Comparison of ENCODE assay signal across 9 cellular contexts in the genomic region with DNA sequence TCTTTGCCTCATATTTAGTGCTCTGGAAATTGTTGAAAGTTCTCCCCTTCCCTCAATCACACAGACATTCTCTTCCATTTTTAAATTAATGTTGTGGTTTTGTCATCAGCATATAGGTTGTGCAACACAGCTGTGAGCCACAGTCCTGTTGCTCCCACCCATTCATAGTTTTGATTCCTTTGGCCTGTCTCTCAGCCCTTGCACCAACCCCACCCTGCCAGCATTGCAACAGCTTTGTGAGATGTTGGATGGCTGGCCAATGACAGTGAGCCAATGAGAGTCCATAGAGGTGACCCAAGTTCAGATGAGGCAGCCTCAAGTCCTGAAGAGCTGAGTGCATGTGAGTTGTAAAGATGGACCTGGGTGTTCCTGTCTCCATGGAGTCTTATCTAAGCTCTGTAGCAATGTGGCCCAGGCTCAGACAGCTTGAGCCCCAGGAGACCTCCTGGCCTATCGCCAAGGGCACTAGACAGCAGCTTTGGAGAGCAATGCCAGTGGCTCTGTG.
DNase-seq lines count a peak whose midpoint lies in the region; ATAC-seq lines count a peak whose summit lies in the region.
"Had no signal": no experiment of that assay in that cellular context is flagged by ENCODE, and none has a peak within 500 bp of the region (broad histone marks: within the 10 kb centered on the region; RNA-seq: fewer than 3 reads in every experiment).

No MANE protein-coding gene starts in this region.

- H3K4me1 Mint-ChIP-seq in T-helper 1 cell treated with Interleukin-12 subunit alpha and Interleukin-12 subunit beta and Interleukin-4 antibody, amounts not matched to agents 30 μg/mL and 1 μg/mL, for 36 hours (ENCODE audit: low read depth): peaks cover 43% of the 10 kb centered on the region

- intact Hi-C loops in Right ventricle myocardium superior (cut with DNase I): no loop called here

- H3K4me1 ChIP-seq in ACC112 (ENCODE audit: control insufficient read depth, insufficient read depth, low read length, unreplicated experiment): peaks cover 19% of the 10 kb centered on the region

- no peak overlapping the region for H3K4me3 ChIP-seq in ACC112 (ENCODE audit: low read depth, low read length)
- H3K4me3 ChIP-seq: dorsolateral prefrontal cortex had no signal

- H3K27me3 ChIP-seq in ACC112 (ENCODE audit: insufficient read depth, low read length): no peaks in the 10 kb centered on the region

- ATAC-seq in Right ventricle myocardium superior (ENCODE audit: poor library complexity) (peak; percentile 72), HG03159 (IDR thresholded peaks at IDR 0.05; ENCODE audit: unreplicated experiment) (no peak)

- no peak overlapping the region for H2AFZ ChIP-seq in ACC112 (ENCODE audit: low read length, unreplicated experiment)

- H3K36me3 Mint-ChIP-seq in T-helper 1 cell treated with Interleukin-12 subunit alpha and Interleukin-12 subunit beta and Interleukin-4 antibody, amounts not matched to agents 30 μg/mL and 1 μg/mL, for 36 hours (ENCODE audit: low read depth): peaks cover 26% of the 10 kb centered on the region

- peak overlapping the region; percentile 60 for H3K27ac ChIP-seq in ACC112 (ENCODE audit: low read depth, low read length)
- H3K27ac ChIP-seq: dorsolateral prefrontal cortex had no signal

- H3K27ac Mint-ChIP-seq in T-helper 1 cell treated with Interleukin-12 subunit alpha and Interleukin-12 subunit beta and Interleukin-4 antibody, amounts not matched to agents 30 μg/mL and 1 μg/mL, for 36 hours: peak overlapping the region; percentile 91

- no peaks in the 10 kb centered on the region for H3K36me3 ChIP-seq in ACC112 (ENCODE audit: insufficient read depth, low read length)

- H3K9me3 Mint-ChIP-seq in T-helper 1 cell treated with Interleukin-12 subunit alpha and Interleukin-12 subunit beta and Interleukin-4 antibody, amounts not matched to agents 30 μg/mL and 1 μg/mL, for 36 hours: peaks cover 17% of the 10 kb centered on the region

- in situ Hi-C loops in KBM-7 (cut with MboI; ENCODE audit: low pct_unique_long_range_greater_than_20kb, low sequenced_read_pairs): loop anchor here (25.0 kb wide), 1 partner anchor 580 kb away; no protein-coding TSS in a partner anchor

- peak overlapping the region; percentile 3 for H3K4me3 Mint-ChIP-seq in T-helper 1 cell treated with Interleukin-12 subunit alpha and Interleukin-12 subunit beta and Interleukin-4 antibody, amounts not matched to agents 30 μg/mL and 1 μg/mL, for 36 hours

- H3K79me2 ChIP-seq in ACC112 (ENCODE audit: control insufficient read depth, insufficient read depth, low read length, unreplicated experiment): no peaks in the 10 kb centered on the region

- H3K27me3 Mint-ChIP-seq in T-helper 1 cell treated with Interleukin-12 subunit alpha and Interleukin-12 subunit beta and Interleukin-4 antibody, amounts not matched to agents 30 μg/mL and 1 μg/mL, for 36 hours (ENCODE audit: low read depth): no peaks in the 10 kb centered on the region

- peak; percentile 92 for DNase-seq in GM03348 (ENCODE audit: low spot score)
- DNase-seq in Right ventricle myocardium superior: peak; percentile 64
- no peak for DNase-seq in COLO668 (lab: John Stamatoyannopoulos, UW; ENCODE audit: unreplicated experiment)
- no peak for DNase-seq in stimulated activated CD4-positive, alpha-beta T cell treated with anti-CD3 and anti-CD28 coated beads, Interleukin-1b, Interleukin-23, amount 100 ng/mL, for 48 hours
- DNase-seq in KBM-7: no peak
- DNase-seq: dorsolateral prefrontal cortex had no signal

Comparison
In these comparisons a context has a peak if more than half of its experiments do, and no peak if none do; other contexts are left out.
1. DNase-seq: peak in GM03348 (single experiment) and Right ventricle myocardium superior (single experiment); none in COLO668 (single experiment), stimulated activated CD4-positive, alpha-beta T cell treated with anti-CD3 and anti-CD28 coated beads, Interleukin-1b, Interleukin-23, amount 100 ng/mL, for 48 hours (single experiment) and KBM-7 (single experiment).